ENCODE assay signal across 1 cellular context in genomic region chr13:91056746-91057145, GRCh38.
TF ChIP-seq lines count a peak whose summit lies in the region.

No MANE protein-coding gene starts in this region.

TF ChIP-seq in GM12878, 131 proteins besides CTCF, POLR2A, EP300 and RAD21 (continued from another document):
- TF ChIP-seq E2F8 (IDR thresholded peaks at IDR 0.05; ENCODE audit: low read depth, partially characterized antibody) (no peak), RB1 (IDR thresholded peaks at IDR 0.05; ENCODE audit: borderline replicate concordance) (no peak)
